Comparison of ENCODE assay signal across 1 cellular context in the genomic region with DNA sequence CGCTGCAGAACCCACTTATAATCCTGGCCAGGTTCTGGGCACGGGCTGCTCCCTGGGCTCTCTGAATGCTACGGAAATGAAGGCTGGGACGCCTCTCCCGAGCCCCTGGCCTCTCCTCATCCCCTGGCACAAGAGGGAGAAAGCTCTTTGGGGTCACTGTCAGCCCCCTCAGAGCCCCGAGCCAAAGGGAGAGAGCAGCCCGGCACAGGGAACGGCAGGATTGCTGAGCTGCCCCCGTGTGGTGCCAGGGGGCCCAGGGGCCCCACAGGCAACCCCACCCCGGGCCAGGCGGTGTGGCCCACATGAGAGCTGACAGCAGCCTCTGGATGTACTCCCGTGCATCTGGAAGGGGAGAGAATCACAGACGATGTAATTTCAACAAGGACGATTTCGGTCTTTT.
TF ChIP-seq lines count a peak whose summit lies in the region.

No MANE protein-coding gene starts in this region.

TF ChIP-seq in GM23338, 12 proteins besides CTCF, POLR2A, EP300 and RAD21:
- TF ChIP-seq, protein P1, sequence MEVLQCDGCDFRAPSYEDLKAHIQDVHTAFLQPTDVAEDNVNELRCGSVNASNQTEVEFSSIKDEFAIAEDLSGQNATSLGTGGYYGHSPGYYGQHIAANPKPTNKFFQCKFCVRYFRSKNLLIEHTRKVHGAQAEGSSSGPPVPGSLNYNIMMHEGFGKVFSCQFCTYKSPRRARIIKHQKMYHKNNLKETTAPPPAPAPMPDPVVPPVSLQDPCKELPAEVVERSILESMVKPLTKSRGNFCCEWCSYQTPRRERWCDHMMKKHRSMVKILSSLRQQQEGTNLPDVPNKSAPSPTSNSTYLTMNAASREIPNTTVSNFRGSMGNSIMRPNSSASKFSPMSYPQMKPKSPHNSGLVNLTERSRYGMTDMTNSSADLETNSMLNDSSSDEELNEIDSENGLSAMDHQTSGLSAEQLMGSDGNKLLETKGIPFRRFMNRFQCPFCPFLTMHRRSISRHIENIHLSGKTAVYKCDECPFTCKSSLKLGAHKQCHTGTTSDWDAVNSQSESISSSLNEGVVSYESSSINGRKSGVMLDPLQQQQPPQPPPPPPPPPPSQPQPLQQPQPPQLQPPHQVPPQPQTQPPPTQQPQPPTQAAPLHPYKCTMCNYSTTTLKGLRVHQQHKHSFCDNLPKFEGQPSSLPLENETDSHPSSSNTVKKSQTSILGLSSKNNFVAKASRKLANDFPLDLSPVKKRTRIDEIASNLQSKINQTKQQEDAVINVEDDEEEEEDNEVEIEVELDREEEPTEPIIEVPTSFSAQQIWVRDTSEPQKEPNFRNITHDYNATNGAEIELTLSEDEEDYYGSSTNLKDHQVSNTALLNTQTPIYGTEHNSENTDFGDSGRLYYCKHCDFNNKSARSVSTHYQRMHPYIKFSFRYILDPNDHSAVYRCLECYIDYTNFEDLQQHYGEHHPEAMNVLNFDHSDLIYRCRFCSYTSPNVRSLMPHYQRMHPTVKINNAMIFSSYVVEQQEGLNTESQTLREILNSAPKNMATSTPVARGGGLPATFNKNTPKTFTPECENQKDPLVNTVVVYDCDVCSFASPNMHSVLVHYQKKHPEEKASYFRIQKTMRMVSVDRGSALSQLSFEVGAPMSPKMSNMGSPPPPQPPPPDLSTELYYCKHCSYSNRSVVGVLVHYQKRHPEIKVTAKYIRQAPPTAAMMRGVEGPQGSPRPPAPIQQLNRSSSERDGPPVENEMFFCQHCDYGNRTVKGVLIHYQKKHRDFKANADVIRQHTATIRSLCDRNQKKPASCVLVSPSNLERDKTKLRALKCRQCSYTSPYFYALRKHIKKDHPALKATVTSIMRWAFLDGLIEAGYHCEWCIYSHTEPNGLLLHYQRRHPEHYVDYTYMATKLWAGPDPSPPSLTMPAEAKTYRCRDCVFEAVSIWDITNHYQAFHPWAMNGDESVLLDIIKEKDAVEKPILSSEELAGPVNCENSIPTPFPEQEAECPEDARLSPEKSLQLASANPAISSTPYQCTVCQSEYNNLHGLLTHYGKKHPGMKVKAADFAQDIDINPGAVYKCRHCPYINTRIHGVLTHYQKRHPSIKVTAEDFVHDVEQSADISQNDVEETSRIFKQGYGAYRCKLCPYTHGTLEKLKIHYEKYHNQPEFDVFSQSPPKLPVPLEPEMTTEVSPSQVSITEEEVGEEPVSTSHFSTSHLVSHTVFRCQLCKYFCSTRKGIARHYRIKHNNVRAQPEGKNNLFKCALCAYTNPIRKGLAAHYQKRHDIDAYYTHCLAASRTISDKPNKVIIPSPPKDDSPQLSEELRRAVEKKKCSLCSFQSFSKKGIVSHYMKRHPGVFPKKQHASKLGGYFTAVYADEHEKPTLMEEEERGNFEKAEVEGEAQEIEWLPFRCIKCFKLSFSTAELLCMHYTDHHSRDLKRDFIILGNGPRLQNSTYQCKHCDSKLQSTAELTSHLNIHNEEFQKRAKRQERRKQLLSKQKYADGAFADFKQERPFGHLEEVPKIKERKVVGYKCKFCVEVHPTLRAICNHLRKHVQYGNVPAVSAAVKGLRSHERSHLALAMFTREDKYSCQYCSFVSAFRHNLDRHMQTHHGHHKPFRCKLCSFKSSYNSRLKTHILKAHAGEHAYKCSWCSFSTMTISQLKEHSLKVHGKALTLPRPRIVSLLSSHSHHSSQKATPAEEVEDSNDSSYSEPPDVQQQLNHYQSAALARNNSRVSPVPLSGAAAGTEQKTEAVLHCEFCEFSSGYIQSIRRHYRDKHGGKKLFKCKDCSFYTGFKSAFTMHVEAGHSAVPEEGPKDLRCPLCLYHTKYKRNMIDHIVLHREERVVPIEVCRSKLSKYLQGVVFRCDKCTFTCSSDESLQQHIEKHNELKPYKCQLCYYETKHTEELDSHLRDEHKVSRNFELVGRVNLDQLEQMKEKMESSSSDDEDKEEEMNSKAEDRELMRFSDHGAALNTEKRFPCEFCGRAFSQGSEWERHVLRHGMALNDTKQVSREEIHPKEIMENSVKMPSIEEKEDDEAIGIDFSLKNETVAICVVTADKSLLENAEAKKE (CRISPR knock-in tag; IDR thresholded peaks at IDR 0.05): no peak
- TF ChIP-seq STAT1 (IDR thresholded peaks at IDR 0.05; ENCODE audit: unreplicated experiment): no peak
